ENCODE assay signal across 9 cellular contexts in genomic region chr16:69494993-69495392, GRCh38.
A peak's percentile ranks its signal among the peaks of the same experiment; 100 is the strongest.
DNase-seq lines count a peak whose midpoint lies in the region; ATAC-seq, FAIRE-seq and TF ChIP-seq lines count a peak whose summit lies in the region.
"Had no signal": no experiment of that assay in that cellular context is flagged by ENCODE, and none has a peak within 500 bp of the region (broad histone marks: within the 10 kb centered on the region; RNA-seq: fewer than 3 reads in every experiment).

No MANE protein-coding gene starts in this region.

- H3K27ac ChIP-seq in OCI-LY1 (ENCODE audit: low read depth, low read length, poor library complexity, severe bottlenecking) (no peak overlapping the region), astrocyte (ENCODE audit: low read depth, low read length) (no peak overlapping the region)

- H3K9me3 Mint-ChIP-seq in astrocyte (ENCODE audit: unreplicated experiment) (no peaks in the 10 kb centered on the region), progenitor cell of endocrine pancreas (ENCODE audit: low read depth) (no peaks in the 10 kb centered on the region)

- no peak overlapping the region for H3K4me3 Mint-ChIP-seq in astrocyte (ENCODE audit: unreplicated experiment)
- no peak overlapping the region for H3K4me3 Mint-ChIP-seq in progenitor cell of endocrine pancreas (ENCODE audit: low read depth)

- CTCF ChIA-PET in GM10248 (lab: Yijun Ruan, JAX) = interaction anchor here (0.6 to 1.8 kb wide), 11 partner anchors 8 to 259 kb away, joined by 3 to 5 read pairs (median 3); partner anchors contain the start of gene NOB1

- peak; percentile 39 for DNase-seq in GM10248 (ENCODE audit: extremely low spot score)
- no peak for DNase-seq in astrocyte (ENCODE audit: low read depth)
- no peak for DNase-seq in progenitor cell of endocrine pancreas (ENCODE audit: low spot score, unreplicated experiment)
- DNase-seq in SIG-M5 (lab: John Stamatoyannopoulos, UW) = no peak
- DNase-seq in germinal center (ENCODE audit: low spot score) = no peak
- no peak for DNase-seq in cortex of kidney (lab: John Stamatoyannopoulos, UW)
- DNase-seq: activated CD4-positive, CD25-positive, alpha-beta regulatory T cell had no signal

- H3K4me1 Mint-ChIP-seq in astrocyte (ENCODE audit: low read depth, unreplicated experiment) (no peaks in the 10 kb centered on the region), progenitor cell of endocrine pancreas (ENCODE audit: low read depth) (peaks cover 17% of the 10 kb centered on the region)

- H3K27me3 Mint-ChIP-seq in astrocyte (ENCODE audit: low read depth, unreplicated experiment) (peaks cover 5% of the 10 kb centered on the region), progenitor cell of endocrine pancreas (no peaks in the 10 kb centered on the region)

- H3K36me3 Mint-ChIP-seq in astrocyte (ENCODE audit: low read depth, unreplicated experiment) (no peaks in the 10 kb centered on the region), progenitor cell of endocrine pancreas (ENCODE audit: insufficient read depth) (peaks cover 1% of the 10 kb centered on the region)

- no peaks in the 10 kb centered on the region for H3K27me3 ChIP-seq in OCI-LY1 (ENCODE audit: insufficient read depth, low read length)
- H3K27me3 ChIP-seq in astrocyte (ENCODE audit: insufficient read depth, low read length) = no peaks in the 10 kb centered on the region

- H3K27ac Mint-ChIP-seq in astrocyte (ENCODE audit: unreplicated experiment) (no peak overlapping the region), progenitor cell of endocrine pancreas (no peak overlapping the region)

- POLR2A ChIA-PET in GM10248 (lab: Yijun Ruan, JAX) = no interaction called here

- no peaks in the 10 kb centered on the region for H3K9me2 ChIP-seq in OCI-LY1 (ENCODE audit: low read depth, low read length)

- H4K20me1 ChIP-seq in OCI-LY1 (ENCODE audit: insufficient read depth, low read length) (no peaks in the 10 kb centered on the region), astrocyte (ENCODE audit: insufficient read depth, low read length) (no peaks in the 10 kb centered on the region)

- H3F3A ChIP-seq in OCI-LY1 (ENCODE audit: insufficient read depth, low read length) = no peaks in the 10 kb centered on the region

- TF ChIP-seq CTCF in GM10248 (IDR thresholded peaks at IDR 0.05; ENCODE audit: control extremely low read depth, extremely low read depth, low read depth, missing control alignments) = peak; percentile 9
- peak; percentile 64; the same call in 1 of the 2 replicates for TF ChIP-seq CTCF in OCI-LY1 (IDR thresholded peaks at IDR 0.05; ENCODE audit: low read length)
- TF ChIP-seq CTCF in astrocyte (IDR thresholded peaks at IDR 0.05; ENCODE audit: insufficient read depth, low read depth, low read length) = peak; percentile 3
- peak; percentile 29 for TF ChIP-seq CTCF in progenitor cell of endocrine pancreas (IDR thresholded peaks at IDR 0.05; ENCODE audit: unreplicated experiment)

- H3K9me3 ChIP-seq in OCI-LY1 (ENCODE audit: low read length) (no peaks in the 10 kb centered on the region), astrocyte (ENCODE audit: insufficient read depth, low read depth, low read length) (no peaks in the 10 kb centered on the region)

- H3K9ac ChIP-seq in OCI-LY1 (ENCODE audit: low read length) = no peak overlapping the region
- H3K9ac ChIP-seq in astrocyte (ENCODE audit: low read length) = no peak overlapping the region

- no peak overlapping the region for H2AFZ ChIP-seq in OCI-LY1 (ENCODE audit: low read length)
- H2AFZ ChIP-seq in astrocyte (ENCODE audit: low read depth, low read length) = no peak overlapping the region

- H3K36me3 ChIP-seq in OCI-LY1 (ENCODE audit: insufficient read depth, low read length) (no peaks in the 10 kb centered on the region), astrocyte (ENCODE audit: insufficient read depth, low read length) (no peaks in the 10 kb centered on the region)

- FAIRE-seq in astrocyte (lab: Jason Lieb, UNC) = no peak

- H3K4me1 ChIP-seq in OCI-LY1 (ENCODE audit: insufficient read depth, low read length, severe bottlenecking) = no peaks in the 10 kb centered on the region
- no peaks in the 10 kb centered on the region for H3K4me1 ChIP-seq in astrocyte (ENCODE audit: insufficient read depth, low read length)

- no peaks in the 10 kb centered on the region for H3K79me2 ChIP-seq in OCI-LY1 (ENCODE audit: insufficient read depth, low read length)
- H3K79me2 ChIP-seq in astrocyte (ENCODE audit: insufficient read depth, low read length) = no peaks in the 10 kb centered on the region

- H3K4me3 ChIP-seq in OCI-LY1 (ENCODE audit: low read depth, low read length, poor library complexity, severe bottlenecking) (no peak overlapping the region), astrocyte (ENCODE audit: insufficient read depth, low read depth, low read length) (no peak overlapping the region)

- H3K4me2 ChIP-seq in OCI-LY1 (ENCODE audit: low read length) = no peak overlapping the region
- H3K4me2 ChIP-seq in astrocyte (ENCODE audit: low read length) = no peak overlapping the region

- no peak for ATAC-seq in GM19351 (IDR thresholded peaks at IDR 0.05; ENCODE audit: unreplicated experiment)

Comparison
In these comparisons a context has a peak if more than half of its experiments do, and no peak if none do; other contexts are left out.
1. CTCF ChIP-seq: peak in every context shown above with its lines; median percentile 64 in OCI-LY1; 29 in progenitor cell of endocrine pancreas; 9 in GM10248; 3 in astrocyte.